8 cellular contexts compared by ENCODE assay signal in the genomic region with DNA sequence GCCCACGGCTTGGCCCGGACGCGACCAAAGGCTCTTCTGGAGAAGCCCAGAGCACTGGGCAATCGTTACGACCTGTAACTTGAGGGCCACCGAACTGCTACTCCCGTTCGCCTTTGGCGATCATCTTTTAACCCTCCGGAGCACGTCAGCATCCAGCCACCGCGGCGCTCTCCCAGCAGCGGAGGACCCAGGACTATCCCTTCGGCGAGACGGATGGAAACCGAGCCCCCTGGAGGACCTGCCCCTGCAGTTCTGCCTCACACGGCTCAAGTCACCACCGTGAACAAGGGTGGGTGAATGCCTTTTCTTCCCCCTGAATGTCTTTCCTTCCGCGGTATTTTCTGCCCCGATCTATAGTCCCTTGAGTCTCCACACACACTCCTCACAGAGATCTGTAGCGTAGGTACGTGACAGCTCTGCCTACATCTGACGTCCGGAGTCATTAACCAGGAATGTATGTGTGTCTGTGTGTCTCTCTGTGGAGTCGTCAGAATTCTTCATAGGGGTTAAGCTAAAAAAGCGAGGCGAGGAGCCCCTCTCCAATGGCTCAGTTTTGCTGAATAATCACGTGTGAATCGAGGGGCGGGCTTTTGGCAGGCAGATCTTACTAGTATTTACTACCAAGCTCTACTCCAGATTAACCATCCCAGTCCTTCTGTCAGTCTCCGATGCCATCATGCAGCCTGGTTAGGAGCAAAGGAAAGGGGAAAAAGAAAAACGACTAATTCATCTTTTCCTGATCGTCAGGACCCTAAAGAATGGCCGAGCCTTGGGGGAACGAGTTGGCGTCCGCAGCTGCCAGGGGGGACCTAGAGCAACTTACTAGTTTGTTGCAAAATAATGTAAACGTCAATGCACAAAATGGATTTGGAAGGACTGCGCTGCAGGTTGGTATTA. TPM values are rescaled to one million over a fixed set of nuclear protein-coding genes. Genes with fewer than 3 reads are reported as not detected.
DNase-seq lines count a peak whose midpoint lies in the region; ATAC-seq and TF ChIP-seq lines count a peak whose summit lies in the region.

CDKN2C (plus strand) TSS at position 635 of the 897 bp plus-strand sequence; CDS start at position 759, 124 bp downstream.

- H3K9me3 ChIP-seq in SK-N-MC (ENCODE audit: low read depth, low read length) (no peaks in the 10 kb centered on the region), ovary (no peaks in the 10 kb centered on the region)

- TF ChIP-seq POLR2A in ovary (IDR thresholded peaks at IDR 0.05), result no peak

- H3K4me1 ChIP-seq in ovary (ENCODE audit: insufficient read depth), result peaks cover 4% of the 10 kb centered on the region

- DNase-seq in GM12864 (ENCODE audit: low read depth) (peak; percentile 56), NCI-H1048 (lab: John Stamatoyannopoulos, UW) (peak; percentile 72), SK-N-MC (ENCODE audit: low read depth, low spot score) (peak; percentile 92), Right ventricle myocardium superior (peak; percentile 82), ovary (peak; percentile 79 to 88 (median 85))

- WGBS in adipose tissue, 3 donors, result 0 to 1% (median 1%) methylated on average over 42 to 44 of the region's 44 CpGs
- 0 to 1% (median 0%) methylated on average over 42 to 44 of the region's 44 CpGs for WGBS in ovary, 3 donors

- H3K27me3 ChIP-seq in ovary, result no peaks in the 10 kb centered on the region

- peaks cover 18% of the 10 kb centered on the region for H3K36me3 ChIP-seq in SK-N-MC (ENCODE audit: insufficient read depth, low read length)
- no peaks in the 10 kb centered on the region for H3K36me3 ChIP-seq in ovary

- H3K27ac ChIP-seq in SK-N-MC (peak within 1 kb of the TSS; percentile 93), adipose tissue (ENCODE audit: low read depth, low read length) (peak within 1 kb of the TSS; percentile 94), ovary (peak within 1 kb of the TSS; percentile 98 to 99)

- peak within 1 kb of the TSS; percentile 90 for H3K9ac ChIP-seq in SK-N-MC (ENCODE audit: insufficient read length)

- TF ChIP-seq EP300 in ovary (IDR thresholded peaks at IDR 0.05), result no peak

- TF ChIP-seq CTCF in GM12864 (IDR thresholded peaks at IDR 0.05; ENCODE audit: low read depth, low read length, missing control alignments), result no peak
- no peak for TF ChIP-seq CTCF in ovary (IDR thresholded peaks at IDR 0.05)

- ATAC-seq in HG02610 (IDR thresholded peaks at IDR 0.05; ENCODE audit: unreplicated experiment) (peak; percentile 33), Right ventricle myocardium superior (ENCODE audit: poor library complexity) (peak; percentile 35), GM19467 (IDR thresholded peaks at IDR 0.05; ENCODE audit: unreplicated experiment) (no peak)

- H3K4me3 ChIP-seq in GM12864 (ENCODE audit: low read depth, low read length) (peak within 1 kb of the TSS; percentile 92), SK-N-MC (peak within 1 kb of the TSS; percentile 82), ovary (peak within 1 kb of the TSS; percentile 77)

- intact Hi-C loops in Right ventricle myocardium superior (cut with DNase I), result loop anchor here (10.0 kb wide), 1 partner anchor 195 kb away; no protein-coding TSS in a partner anchor
- intact Hi-C loops in ovary (cut with DNase I), result loop anchor here in 1 of 4 donors (10.0 kb wide), 1 partner anchor 1955 kb away; the partner anchor contains the start of genes ECHDC2 and SCP2

RNA-seq across cellular contexts. Expression of gene CDKN2C, which starts in this region (rescaled TPM):
- polyA plus RNA-seq in adipose tissue (100 to 1,000 TPM in 1 of 3 donors, 10 to 100 TPM in 2; 28.6 to 138 (median 70.4) TPM), ovary (10 to 100 TPM; 46.7 to 65.6 TPM)
- total RNA-seq in Right ventricle myocardium superior (15.1 TPM), ovary (10 to 100 TPM; 17.4 to 49.2 (median 32.7) TPM)
